ENCODE assay signal across 16 cellular contexts in genomic region chr19:51122112-51122981, GRCh38. TPM values are rescaled to one million over a fixed set of nuclear protein-coding genes. Genes with fewer than 3 reads are reported as not detected.
A peak's percentile ranks its signal among the peaks of the same experiment; 100 is the strongest.
DNase-seq lines count a peak whose midpoint lies in the region; ATAC-seq and TF ChIP-seq lines count a peak whose summit lies in the region.
"Had no signal": no experiment of that assay in that cellular context is flagged by ENCODE, and none has a peak within 500 bp of the region (broad histone marks: within the 10 kb centered on the region; RNA-seq: fewer than 3 reads in every experiment).

No MANE protein-coding gene starts in this region.

- no peak for TF ChIP-seq CTCF in adrenal gland (IDR thresholded peaks at IDR 0.05)

- peak overlapping the region; percentile 27 for H4K8ac ChIP-seq in mesenchymal stem cell (ENCODE audit: low read length)

- no peak overlapping the region for H2BK15ac ChIP-seq in mesenchymal stem cell (ENCODE audit: low read depth, poor library complexity, severe bottlenecking)

- H2AK5ac ChIP-seq in mesenchymal stem cell (ENCODE audit: low read length, severe bottlenecking): no peak overlapping the region

- in situ Hi-C loops in ACHN (cut with HindIII; ENCODE audit: low pct_ligation_motif_present, low pct_unique_long_range_greater_than_20kb, low sequenced_read_pairs): no loop called here

- H3K23ac ChIP-seq in mesenchymal stem cell (ENCODE audit: low read length in 2 of 2): no peak overlapping the region

- H3K9me3 ChIP-seq in adrenal gland (replicated peaks in 1 of 3): no peaks in the 10 kb centered on the region
- no peaks in the 10 kb centered on the region for H3K9me3 ChIP-seq in mesenchymal stem cell (ENCODE audit: control insufficient read depth, low read length)
- H3K9me3 ChIP-seq: gastroesophageal sphincter had no signal

- no peak overlapping the region for H3K14ac ChIP-seq in mesenchymal stem cell (ENCODE audit: low read length in 2 of 2)

- H2BK120ac ChIP-seq in mesenchymal stem cell (ENCODE audit: low read depth, low read length): no peak overlapping the region

- H3K4me1 ChIP-seq in adrenal gland (replicated peaks in 1 of 2) (no peaks in the 10 kb centered on the region), mesenchymal stem cell (ENCODE audit: control insufficient read depth, insufficient read depth, low read depth, low read length) (no peaks in the 10 kb centered on the region)
- H3K4me1 ChIP-seq: gastroesophageal sphincter had no signal

- H3K36me3 ChIP-seq in adrenal gland (replicated peaks in 1 of 2) (no peaks in the 10 kb centered on the region), mesenchymal stem cell (ENCODE audit: control insufficient read depth in 1 of 2, insufficient read depth in 2 of 2, low read depth in 1 of 2, low read length in 2 of 2) (no peaks in the 10 kb centered on the region)
- H3K36me3 ChIP-seq: gastroesophageal sphincter had no signal

- H3K27me3 ChIP-seq in adrenal gland: no peaks in the 10 kb centered on the region
- peaks cover 0 to 2% of the 10 kb centered on the region in 2 experiments for H3K27me3 ChIP-seq in mesenchymal stem cell (ENCODE audit: control insufficient read depth in 1 of 2, insufficient read depth in 1 of 2, low read length in 2 of 2)

- H2BK12ac ChIP-seq in mesenchymal stem cell (ENCODE audit: low read length in 2 of 2): peak overlapping the region in 1 of 2 experiments; percentile 84

- 66 to 76% (median 69%) methylated on average over 17 to 22 of the region's 22 CpGs for WGBS in adrenal gland, 4 donors
- WGBS in mesenchymal stem cell: 84% methylated on average over 21 of the region's 22 CpGs

- peak overlapping the region; percentile 82 for H3K9ac ChIP-seq in mesenchymal stem cell (ENCODE audit: low read length)

- no peak for ATAC-seq in HG03196 (IDR thresholded peaks at IDR 0.05; ENCODE audit: unreplicated experiment)
- ATAC-seq: gastroesophageal sphincter, GM12878 had no signal

- no peak overlapping the region for H2BK5ac ChIP-seq in mesenchymal stem cell (ENCODE audit: low read depth, low read length, poor library complexity, severe bottlenecking)

- H3K18ac ChIP-seq in mesenchymal stem cell (ENCODE audit: low read depth in 1 of 2, low read length in 2 of 2): peak overlapping the region; percentile 1 to 5

- peak overlapping the region in 3 of 5 donors; percentile 31 to 91 (median 66) for H3K27ac ChIP-seq in adrenal gland
- no peak overlapping the region for H3K27ac ChIP-seq in mesenchymal stem cell (ENCODE audit: low read length, poor library complexity, severe bottlenecking)

- H2AFZ ChIP-seq in mesenchymal stem cell (ENCODE audit: low read depth, low read length): no peak overlapping the region

- H4K91ac ChIP-seq in mesenchymal stem cell (ENCODE audit: low read length): peak overlapping the region; percentile 36

- TF ChIP-seq POLR2A in adrenal gland (IDR thresholded peaks at IDR 0.05): no peak

- H3K4me2 ChIP-seq in mesenchymal stem cell (ENCODE audit: low read length, poor library complexity, severe bottlenecking): no peak overlapping the region

- DNase-seq in ACHN (peak; percentile 35), H4 (ENCODE audit: low spot score) (peak; percentile 33), adrenal gland (peak in 1 of 7 donors; percentile 46), mesenchymal stem cell (peak; percentile 48), SKM-1 treated with dmso at 0.1 percent for 144 hours (lab: John Stamatoyannopoulos, UW; ENCODE audit: unreplicated experiment) (no peak), HCEC 1CT (no peak), NOMO-1 treated with dmso at 0.1 percent for 144 hours (lab: John Stamatoyannopoulos, UW; ENCODE audit: unreplicated experiment) (no peak)
- DNase-seq: cerebellar nuclear complex; Karpas-422; stimulated activated naive CD4-positive, alpha-beta T cell treated with Interleukin-2 at 50 U/mL for 16 hours had no signal

- intact Hi-C loops in adrenal gland (cut with DNase I): no loop called here

- H3K4ac ChIP-seq in mesenchymal stem cell (ENCODE audit: low read depth in 1 of 2, low read length in 2 of 2): peak overlapping the region; percentile 54 to 69

- H3K4me3 ChIP-seq in adrenal gland: no peak overlapping the region
- peak overlapping the region in 1 of 2 experiments; percentile 37 for H3K4me3 ChIP-seq in mesenchymal stem cell (ENCODE audit: insufficient read depth in 1 of 2, low read depth in 1 of 2, low read length in 2 of 2)
- H3K4me3 ChIP-seq: GM12878 had no signal

- H3K79me1 ChIP-seq in mesenchymal stem cell (replicated peaks; ENCODE audit: low read length, poor library complexity, severe bottlenecking): no peaks in the 10 kb centered on the region

RNA-seq across cellular contexts. Expression of gene SIGLEC9, which starts 2.4 kb away (rescaled TPM):
- not detected in 2 replicates for total RNA-seq in H4 (2014; rRNA removed; shearing (Covaris generic))
- 10 to 100 TPM in 6 of 8 donors, 1 to 10 TPM in 2; 4.7 to 29.7 (median 18.4) TPM for total RNA-seq in adrenal gland
- polyA plus RNA-seq in adrenal gland: 1 to 10 TPM; 3.6 to 7.6 (median 4.6) TPM
- 0.21 TPM for polyA plus RNA-seq in mesenchymal stem cell (2013, experiment 1 of 2)
- 0.25 TPM for polyA plus RNA-seq in mesenchymal stem cell (2013, experiment 2 of 2)
- total RNA-seq: GM12878, NCI-H460, SK-MEL-5 had no signal

RNA-seq across cellular contexts. Expression of gene CTU1, which starts 14.1 kb away (rescaled TPM):
- total RNA-seq in H4 (2014; rRNA removed; shearing (Covaris generic)): 2.8 and 6.0 TPM in 2 replicates
- 10 to 100 TPM in 4 of 8 donors, 1 to 10 TPM in 4; 6.1 to 23.9 (median 11.0) TPM for total RNA-seq in adrenal gland
- polyA plus RNA-seq in adrenal gland: 1 to 10 TPM; 1.1 to 7.3 (median 5.8) TPM
- 2.5 TPM for polyA plus RNA-seq in mesenchymal stem cell (2013, experiment 1 of 2)
- 2.7 TPM for polyA plus RNA-seq in mesenchymal stem cell (2013, experiment 2 of 2)

RNA-seq across cellular contexts. Expression of gene SIGLEC7, which starts 19.8 kb away (rescaled TPM):
- not detected in 2 replicates for total RNA-seq in H4 (2014; rRNA removed; shearing (Covaris generic))
- total RNA-seq in adrenal gland: 10 to 100 TPM in 5 of 8 donors, 1 to 10 TPM in 3; 4.2 to 13.1 (median 10.7) TPM
- 1 to 10 TPM; 2.3 to 8.6 (median 3.8) TPM for polyA plus RNA-seq in adrenal gland
- 0.18 TPM for polyA plus RNA-seq in mesenchymal stem cell (2013, experiment 1 of 2)
- polyA plus RNA-seq in mesenchymal stem cell (2013, experiment 2 of 2): 0.14 TPM
- total RNA-seq: activated CD8-positive, alpha-beta memory T cell treated with anti-CD3 and anti-CD28 coated beads for 36 hours; GM12878; NCI-H460; SK-MEL-5 had no signal

RNA-seq across cellular contexts. Expression of gene KLK14, which starts 39.7 kb away (rescaled TPM):
- not detected in 2 replicates for total RNA-seq in H4 (2014; rRNA removed; shearing (Covaris generic))
- under 1 TPM in 2 of 8 donors, not detected in 6; 0.25 to 0.65 TPM for total RNA-seq in adrenal gland
- under 1 TPM in 2 of 3 donors, not detected in 1; 0.48 to 0.81 TPM for polyA plus RNA-seq in adrenal gland
- not detected for polyA plus RNA-seq in mesenchymal stem cell (2013, experiment 1 of 2)
- not detected for polyA plus RNA-seq in mesenchymal stem cell (2013, experiment 2 of 2)
- total RNA-seq: gastroesophageal sphincter, GM12878, NCI-H460, SK-MEL-5 had no signal
- polyA plus RNA-seq: GM12878 had no signal

RNA-seq across cellular contexts. Expression of gene KLK13, which starts 57.5 kb away (rescaled TPM):
- total RNA-seq in H4 (2014; rRNA removed; shearing (Covaris generic)): not detected in 2 replicates
- not detected for total RNA-seq in adrenal gland
- under 1 TPM in 1 of 3 donors, not detected in 2; 0.47 TPM for polyA plus RNA-seq in adrenal gland
- polyA plus RNA-seq in mesenchymal stem cell (2013, experiment 1 of 2): not detected
- not detected for polyA plus RNA-seq in mesenchymal stem cell (2013, experiment 2 of 2)
- total RNA-seq: activated CD8-positive, alpha-beta memory T cell treated with anti-CD3 and anti-CD28 coated beads for 36 hours; GM12878; NCI-H460; SK-MEL-5 had no signal
- polyA plus RNA-seq: GM12878 had no signal

Comparison
In these comparisons a context has a peak if more than half of its experiments do, and no peak if none do; other contexts are left out.
1. DNase-seq: peak in ACHN (single experiment), H4 (single experiment) and mesenchymal stem cell (single experiment); none in SKM-1 treated with dmso at 0.1 percent for 144 hours (single experiment), HCEC 1CT (single experiment) and NOMO-1 treated with dmso at 0.1 percent for 144 hours (single experiment).